Comparison of ENCODE assay signal across 26 cellular contexts in genomic region chr3:13521309-13521708, GRCh38.
"Had no signal": no experiment of that assay in that cellular context is flagged by ENCODE, and none has a peak within 500 bp of the region (broad histone marks: within the 10 kb centered on the region; RNA-seq: fewer than 3 reads in every experiment).

No MANE protein-coding gene starts in this region.

- H3K36me3 ChIP-seq: colonic mucosa, esophagus squamous epithelium, gastrocnemius medialis, heart right ventricle, left lung, lower lobe of right lung had no signal

- H3K4me3 ChIP-seq: colonic mucosa, esophagus squamous epithelium, gastrocnemius medialis, heart right ventricle, left lung, lower lobe of right lung, mucosa of descending colon had no signal

- H3K27me3 ChIP-seq: colonic mucosa, gastrocnemius medialis, heart right ventricle had no signal

- H3K27ac ChIP-seq: colonic mucosa, epithelial cell of prostate, esophagus squamous epithelium, gastrocnemius medialis, heart right ventricle, left lung, lower lobe of right lung had no signal

- H3K9me3 ChIP-seq: colonic mucosa, esophagus squamous epithelium, gastrocnemius medialis, heart right ventricle, left lung, lower lobe of right lung, mucosa of descending colon had no signal

- DNase-seq: colonic mucosa; cortex of kidney; effector CD8-positive, alpha-beta T cell; effector memory CD8-positive, alpha-beta T cell; endodermal cell; erythroblast; esophagus squamous epithelium; foreskin fibroblast; foreskin melanocyte; gastrocnemius medialis; glutamatergic neuron; head of caudate nucleus; heart right ventricle; hippocampal formation; left cardiac atrium; left lung; left ventricle myocardium superior; lower lobe of right lung; mesenchymal stem cell; mucosa of descending colon; naive B cell had no signal

- ATAC-seq: effector memory CD8-positive, alpha-beta T cell; esophagus mucosa; gastrocnemius medialis; heart right ventricle; left cardiac atrium; left lung; left ventricle myocardium superior; lower lobe of right lung; mucosa of descending colon had no signal

- FAIRE-seq: endometrium, islet of Langerhans, keratinocyte had no signal

- H3K4me1 ChIP-seq: colonic mucosa, left lung, lower lobe of right lung had no signal
